ENCODE assay signal across 1 cellular context in the genomic region with DNA sequence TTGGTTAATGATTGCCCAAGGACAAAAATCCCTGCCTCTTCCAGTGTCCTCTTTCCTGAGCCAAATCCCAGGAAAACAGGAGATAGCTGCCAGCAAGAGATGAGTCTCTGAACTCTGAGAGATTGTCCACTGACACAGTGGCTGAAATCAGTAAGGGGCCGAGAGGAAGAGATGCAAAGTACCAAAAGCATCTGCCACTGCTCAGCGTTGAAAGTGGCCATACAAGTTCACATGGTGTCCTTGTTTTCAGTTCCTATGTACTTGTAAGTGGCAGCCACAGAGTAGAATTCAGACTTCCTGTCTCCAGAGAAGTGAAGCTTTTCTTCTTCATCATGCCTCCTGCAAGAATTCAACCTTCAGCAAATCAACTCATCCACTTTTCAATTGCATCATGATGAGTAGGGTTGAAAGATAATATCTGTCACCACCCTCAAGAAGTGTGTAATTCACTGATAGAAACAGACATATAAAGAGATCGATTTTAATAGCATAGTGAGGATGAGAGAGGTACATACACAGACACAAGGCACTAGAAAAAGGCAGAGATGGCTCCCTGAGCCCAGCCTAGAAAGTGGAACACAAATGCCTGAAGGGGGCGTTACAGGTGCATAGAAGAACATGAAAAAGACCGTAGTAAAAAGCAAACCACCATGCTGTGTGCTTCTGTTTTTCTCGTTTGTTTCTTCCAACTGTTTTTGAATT.
TF ChIP-seq lines count a peak whose summit lies in the region.

No MANE protein-coding gene starts in this region.

TF ChIP-seq in HCT116, 20 proteins besides CTCF, POLR2A, EP300 and RAD21 (continued from another document):
- TF ChIP-seq TCF7L2 (IDR thresholded peaks at IDR 0.05; ENCODE audit: borderline replicate concordance, extremely low read depth, insufficient read depth, insufficient read length) (no peak), EGR1 (IDR thresholded peaks at IDR 0.05; ENCODE audit: low read depth) (no peak), ZFX (IDR thresholded peaks at IDR 0.05) (no peak), SIN3A (IDR thresholded peaks at IDR 0.05; ENCODE audit: low read depth) (no peak), FOSL1 (IDR thresholded peaks at IDR 0.05; ENCODE audit: low read depth) (no peak), ELF1 (IDR thresholded peaks at IDR 0.05; ENCODE audit: borderline replicate concordance, low read depth) (no peak), EZH2 (IDR thresholded peaks at IDR 0.05) (no peak), CBX3 (IDR thresholded peaks at IDR 0.05; ENCODE audit: low read depth) (no peak), ZNF274 (IDR thresholded peaks at IDR 0.05; ENCODE audit: low read depth, low read length) (no peak), POLR2AphosphoS5 (IDR thresholded peaks at IDR 0.05; ENCODE audit: low read depth, low read length) (no peak)
- TF ChIP-seq, protein P1, sequence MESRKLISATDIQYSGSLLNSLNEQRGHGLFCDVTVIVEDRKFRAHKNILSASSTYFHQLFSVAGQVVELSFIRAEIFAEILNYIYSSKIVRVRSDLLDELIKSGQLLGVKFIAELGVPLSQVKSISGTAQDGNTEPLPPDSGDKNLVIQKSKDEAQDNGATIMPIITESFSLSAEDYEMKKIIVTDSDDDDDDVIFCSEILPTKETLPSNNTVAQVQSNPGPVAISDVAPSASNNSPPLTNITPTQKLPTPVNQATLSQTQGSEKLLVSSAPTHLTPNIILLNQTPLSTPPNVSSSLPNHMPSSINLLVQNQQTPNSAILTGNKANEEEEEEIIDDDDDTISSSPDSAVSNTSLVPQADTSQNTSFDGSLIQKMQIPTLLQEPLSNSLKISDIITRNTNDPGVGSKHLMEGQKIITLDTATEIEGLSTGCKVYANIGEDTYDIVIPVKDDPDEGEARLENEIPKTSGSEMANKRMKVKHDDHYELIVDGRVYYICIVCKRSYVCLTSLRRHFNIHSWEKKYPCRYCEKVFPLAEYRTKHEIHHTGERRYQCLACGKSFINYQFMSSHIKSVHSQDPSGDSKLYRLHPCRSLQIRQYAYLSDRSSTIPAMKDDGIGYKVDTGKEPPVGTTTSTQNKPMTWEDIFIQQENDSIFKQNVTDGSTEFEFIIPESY (IDR thresholded peaks at IDR 0.05; ENCODE audit: extremely low read depth, insufficient replicate concordance, low read length) = no peak
- TF ChIP-seq, protein P2, sequence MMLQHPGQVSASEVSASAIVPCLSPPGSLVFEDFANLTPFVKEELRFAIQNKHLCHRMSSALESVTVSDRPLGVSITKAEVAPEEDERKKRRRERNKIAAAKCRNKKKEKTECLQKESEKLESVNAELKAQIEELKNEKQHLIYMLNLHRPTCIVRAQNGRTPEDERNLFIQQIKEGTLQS (IDR thresholded peaks at IDR 0.05) = no peak
- TF ChIP-seq, protein P3, sequence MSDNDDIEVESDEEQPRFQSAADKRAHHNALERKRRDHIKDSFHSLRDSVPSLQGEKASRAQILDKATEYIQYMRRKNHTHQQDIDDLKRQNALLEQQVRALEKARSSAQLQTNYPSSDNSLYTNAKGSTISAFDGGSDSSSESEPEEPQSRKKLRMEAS (IDR thresholded peaks at IDR 0.05) = no peak
TF ChIP-seq in HCT116: peak in this region for 0.
